In genomic region chr6:5175195-5175594, GRCh38 we compare ENCODE assay signal across 9 cellular contexts.
DNase-seq lines count a peak whose midpoint lies in the region; ATAC-seq and TF ChIP-seq lines count a peak whose summit lies in the region.
"Had no signal": no experiment of that assay in that cellular context is flagged by ENCODE, and none has a peak within 500 bp of the region (broad histone marks: within the 10 kb centered on the region; RNA-seq: fewer than 3 reads in every experiment).

No MANE protein-coding gene starts in this region.

- H3K4me1 ChIP-seq in NT2/D1 (ENCODE audit: insufficient read depth, insufficient read length) = peaks cover 3% of the 10 kb centered on the region

- peak overlapping the region; percentile 65 for H3K4me3 Mint-ChIP-seq in activated CD4-positive, alpha-beta T cell treated with anti-CD3 and anti-CD28 coated beads, Interleukin-2, amount 10 ng/mL, durations not matched to agents 7 days and 5 days
- peak overlapping the region; percentile 70 for H3K4me3 Mint-ChIP-seq in stimulated activated memory B cell treated with anti-CD40 and anti-IgM and Interleukin-4, amounts not matched to agents 10 μg/mL and 1 μg/mL and 100 μg/mL, for 72 hours

- peaks cover 4% of the 10 kb centered on the region for H3K36me3 Mint-ChIP-seq in activated CD4-positive, alpha-beta T cell treated with anti-CD3 and anti-CD28 coated beads, Interleukin-2, amount 10 ng/mL, durations not matched to agents 7 days and 5 days (ENCODE audit: low read depth)
- no peaks in the 10 kb centered on the region for H3K36me3 Mint-ChIP-seq in stimulated activated memory B cell treated with anti-CD40 and anti-IgM and Interleukin-4, amounts not matched to agents 10 μg/mL and 1 μg/mL and 100 μg/mL, for 72 hours

- peak; percentile 16 for DNase-seq in activated CD4-positive, alpha-beta T cell treated with anti-CD3 and anti-CD28 coated beads, Interleukin-2, amount 10 ng/mL, durations not matched to agents 7 days and 5 days
- DNase-seq in activated CD4-positive, alpha-beta T cell treated with anti-CD3 and anti-CD28 coated beads, Interleukin-2, amount 50 U/mL, for 1 hour = no peak
- DNase-seq in NT2/D1 (ENCODE audit: low read depth, low spot score) (peak; percentile 42), epithelial cell of esophagus (ENCODE audit: low read depth) (peak; percentile 19), NCI-H1417 treated with DMSO at 0.1 percent for 48 hours (lab: John Stamatoyannopoulos, UW) (no peak), SHP77 treated with DMSO at 0.1 percent for 48 hours (lab: John Stamatoyannopoulos, UW) (no peak), NCI-H1105 (lab: John Stamatoyannopoulos, UW) (no peak)
- DNase-seq: activated effector memory CD4-positive, alpha-beta T cell treated with Interleukin-2 at 50 U/mL for 16 hours had no signal

- H3K9me3 ChIP-seq in NT2/D1 (ENCODE audit: insufficient read depth, low read length) = no peaks in the 10 kb centered on the region

- H3K4me3 ChIP-seq in NT2/D1 (ENCODE audit: insufficient read length, low read depth) (no peak overlapping the region), epithelial cell of esophagus (ENCODE audit: low read length) (no peak overlapping the region)

- H3K27ac Mint-ChIP-seq in activated CD4-positive, alpha-beta T cell treated with anti-CD3 and anti-CD28 coated beads, Interleukin-2, amount 10 ng/mL, durations not matched to agents 7 days and 5 days = peak overlapping the region; percentile 92
- peak overlapping the region; percentile 97 for H3K27ac Mint-ChIP-seq in stimulated activated memory B cell treated with anti-CD40 and anti-IgM and Interleukin-4, amounts not matched to agents 10 μg/mL and 1 μg/mL and 100 μg/mL, for 72 hours

- no peaks in the 10 kb centered on the region for H3K9me3 Mint-ChIP-seq in activated CD4-positive, alpha-beta T cell treated with anti-CD3 and anti-CD28 coated beads, Interleukin-2, amount 10 ng/mL, durations not matched to agents 7 days and 5 days
- H3K9me3 Mint-ChIP-seq in stimulated activated memory B cell treated with anti-CD40 and anti-IgM and Interleukin-4, amounts not matched to agents 10 μg/mL and 1 μg/mL and 100 μg/mL, for 72 hours = no peaks in the 10 kb centered on the region

- no peak overlapping the region for H3K9ac ChIP-seq in NT2/D1 (ENCODE audit: insufficient read length, low read depth)

- H3K27me3 Mint-ChIP-seq in activated CD4-positive, alpha-beta T cell treated with anti-CD3 and anti-CD28 coated beads, Interleukin-2, amount 10 ng/mL, durations not matched to agents 7 days and 5 days = no peaks in the 10 kb centered on the region
- H3K27me3 Mint-ChIP-seq in stimulated activated memory B cell treated with anti-CD40 and anti-IgM and Interleukin-4, amounts not matched to agents 10 μg/mL and 1 μg/mL and 100 μg/mL, for 72 hours = no peaks in the 10 kb centered on the region

- H3K36me3 ChIP-seq in NT2/D1 (ENCODE audit: insufficient read depth, insufficient read length, low read length) = peaks cover 3% of the 10 kb centered on the region

- TF ChIP-seq CTCF in epithelial cell of esophagus (IDR thresholded peaks at IDR 0.05; ENCODE audit: insufficient read depth, low read depth, low read length, missing control alignments) = peak; percentile 34

- peaks cover 68% of the 10 kb centered on the region for H3K4me1 Mint-ChIP-seq in activated CD4-positive, alpha-beta T cell treated with anti-CD3 and anti-CD28 coated beads, Interleukin-2, amount 10 ng/mL, durations not matched to agents 7 days and 5 days
- peaks cover 40% of the 10 kb centered on the region for H3K4me1 Mint-ChIP-seq in stimulated activated memory B cell treated with anti-CD40 and anti-IgM and Interleukin-4, amounts not matched to agents 10 μg/mL and 1 μg/mL and 100 μg/mL, for 72 hours

- no peaks in the 10 kb centered on the region for H3K27me3 ChIP-seq in NT2/D1 (ENCODE audit: insufficient read depth, insufficient read length)

- no peak for ATAC-seq in stimulated activated memory B cell treated with anti-CD40 and anti-IgM and Interleukin-4, amounts not matched to agents 10 μg/mL and 1 μg/mL and 100 μg/mL, for 72 hours

- CTCF ChIA-PET in activated CD4-positive, alpha-beta T cell treated with anti-CD3 and anti-CD28 coated beads, Interleukin-2, amount 10 ng/mL, durations not matched to agents 7 days and 5 days (lab: Charles Lee) = interaction anchor here (1.0 to 2.4 kb wide), 9 partner anchors 9 to 172 kb away, joined by 3 to 5 read pairs (median 3); partner anchors contain the start of genes FARS2 and RPP40

- POLR2A ChIA-PET in activated CD4-positive, alpha-beta T cell treated with anti-CD3 and anti-CD28 coated beads, Interleukin-2, amount 10 ng/mL, durations not matched to agents 7 days and 5 days (lab: Charles Lee) = no interaction called here

Comparison
In these comparisons a context has a peak if more than half of its experiments do, and no peak if none do; other contexts are left out.
1. DNase-seq: peak in activated CD4-positive, alpha-beta T cell treated with anti-CD3 and anti-CD28 coated beads, Interleukin-2, amount 10 ng/mL, durations not matched to agents 7 days and 5 days (single experiment), NT2/D1 (single experiment) and epithelial cell of esophagus (single experiment); none in activated CD4-positive, alpha-beta T cell treated with anti-CD3 and anti-CD28 coated beads, Interleukin-2, amount 50 U/mL, for 1 hour (single experiment), NCI-H1417 treated with DMSO at 0.1 percent for 48 hours (single experiment), SHP77 treated with DMSO at 0.1 percent for 48 hours (single experiment) and NCI-H1105 (single experiment).